In the genomic region with DNA sequence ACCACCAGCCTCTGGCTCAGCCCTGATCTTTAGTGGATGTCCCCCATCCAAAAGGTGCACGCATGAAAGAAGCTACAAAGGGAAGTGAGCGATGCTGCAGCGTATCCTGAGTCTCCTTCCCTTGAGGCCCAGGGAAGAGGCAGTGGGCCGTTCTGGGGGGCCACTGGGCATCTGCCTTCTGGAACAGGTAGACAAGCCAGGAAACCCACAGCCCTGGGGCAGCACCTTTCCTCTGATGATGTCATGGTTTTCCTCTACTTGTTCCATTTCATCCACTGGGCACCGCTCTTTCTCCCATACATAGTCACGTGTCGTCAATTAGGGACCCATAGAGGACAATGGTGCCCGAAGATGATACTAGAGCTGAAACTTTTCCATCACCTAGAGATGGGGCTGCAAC, we compare ENCODE assay signal across 35 cellular contexts.
DNase-seq lines count a peak whose midpoint lies in the region; ATAC-seq, FAIRE-seq and TF ChIP-seq lines count a peak whose summit lies in the region.
"Had no signal": no experiment of that assay in that cellular context is flagged by ENCODE, and none has a peak within 500 bp of the region (broad histone marks: within the 10 kb centered on the region; RNA-seq: fewer than 3 reads in every experiment).

No MANE protein-coding gene starts in this region.

- no peak for TF ChIP-seq EP300 in HepG2 (IDR thresholded peaks at IDR 0.05; ENCODE audit: low read depth in 2 of 2, low read length in 2 of 2)
- no peak for TF ChIP-seq EP300 in HepG2 (CRISPR knock-in tag; IDR thresholded peaks at IDR 0.05; ENCODE audit: borderline replicate concordance)

- H4K20me1 ChIP-seq in HepG2 (ENCODE audit: insufficient read depth, low read length), result no peaks in the 10 kb centered on the region
- H4K20me1 ChIP-seq: BLaER1; BLaER1 treated with 17β-estradiol and CSF1 and Interleukin-3, amounts not matched to agents 10 nM and 100 nM had no signal

- H3K27ac Mint-ChIP-seq in endodermal cell, result no peak overlapping the region
- H3K27ac Mint-ChIP-seq: B cell; CD4-positive, alpha-beta memory T cell; CD4-positive, alpha-beta T cell; CD4-positive, CD25-positive, alpha-beta regulatory T cell; CD8-positive, alpha-beta memory T cell; CD8-positive, alpha-beta T cell had no signal

- no peaks in the 10 kb centered on the region for H3K79me2 ChIP-seq in HepG2 (ENCODE audit: insufficient read depth, low read length)

- DNase-seq in HepG2 (ENCODE audit: low spot score) (no peak), right lobe of liver (no peak), endodermal cell (peak; percentile 26), lung (ENCODE audit: low spot score) (peak; percentile 15)
- DNase-seq in stimulated activated CD4-positive, alpha-beta T cell treated with anti-CD3 and anti-CD28 coated beads, Interleukin-2, amount 100 ng/mL, for 24 hours, result no peak
- DNase-seq: 8988T; ACHN; AML-193; BE2C; C1 segment of cervical spinal cord; Caco-2; Calu3; CD4-positive, alpha-beta memory T cell; CD4-positive, alpha-beta T cell; CD4-positive, CD25-positive, alpha-beta regulatory T cell; CD8-positive, alpha-beta memory T cell; CD8-positive, alpha-beta T cell; COR-L47; DMS 273 treated with DMSO at 0.1 percent for 48 hours; DMS153; DMS53; DMS79; DMS79 treated with DMSO at 0.1 percent for 48 hours; DND-41; EL had no signal

- no peak for FAIRE-seq in HepG2 (lab: Jason Lieb, UNC)
- FAIRE-seq: A204.1, A549, D721Med had no signal

- CTCF ChIA-PET in HepG2 (lab: Yijun Ruan, JAX; ENCODE audit: low intra/inter-chr PET ratio, low total read pairs), result no interaction called here

- H3K9me3 ChIP-seq in HepG2 (ENCODE audit: low read length) (peaks cover 16% of the 10 kb centered on the region), right lobe of liver (no peaks in the 10 kb centered on the region), endodermal cell (ENCODE audit: control insufficient read depth, low read length) (peaks cover 7% of the 10 kb centered on the region), lung (ENCODE audit: control insufficient read depth in 2 of 2, insufficient read depth in 1 of 2, low read length in 1 of 2) (peaks cover 0 to 8% of the 10 kb centered on the region in 2 donors)
- H3K9me3 ChIP-seq: A549, BE2C, Caco-2 had no signal

- H2AFZ ChIP-seq in HepG2 (ENCODE audit: low read length), result no peak overlapping the region

- no peak overlapping the region for H3K4me2 ChIP-seq in HepG2 (ENCODE audit: low read depth, low read length)
- H3K4me2 ChIP-seq: A549; BLaER1; BLaER1 treated with 17β-estradiol and CSF1 and Interleukin-3, amounts not matched to agents 10 nM and 100 nM had no signal

- intact Hi-C loops in HepG2 (cut with micrococcal nuclease; ENCODE audit: unreplicated experiment) (no loop called here), right lobe of liver (cut with DNase I) (no loop called here)

- in situ Hi-C loops in HepG2 (cut with HindIII; ENCODE audit: extremely low pct_ligation_motif_present, low pct_unique_long_range_greater_than_20kb), result no loop called here

- H3K36me3 ChIP-seq in HepG2 (replicated peaks in 1 of 2; ENCODE audit: control insufficient read depth in 1 of 2, insufficient read depth in 2 of 2, low read length in 2 of 2) (no peaks in the 10 kb centered on the region), right lobe of liver (no peaks in the 10 kb centered on the region), endodermal cell (ENCODE audit: control insufficient read depth, insufficient read depth, low read length) (no peaks in the 10 kb centered on the region), lung (ENCODE audit: control insufficient read depth in 2 of 2, insufficient read depth in 2 of 2, low read length in 2 of 2) (no peaks in the 10 kb centered on the region)
- H3K36me3 ChIP-seq: BE2C; BLaER1; BLaER1 treated with 17β-estradiol and CSF1 and Interleukin-3, amounts not matched to agents 10 nM and 100 nM had no signal

- TF ChIP-seq POLR2A in HepG2 (IDR thresholded peaks at IDR 0.05; ENCODE audit: insufficient read depth in 1 of 2, low read depth in 2 of 2, low read length in 2 of 2) (no peak), right lobe of liver (IDR thresholded peaks at IDR 0.05) (no peak)

- no peak for TF ChIP-seq RAD21 in HepG2 (CRISPR knock-in tag; IDR thresholded peaks at IDR 0.05)

- H3K9me3 Mint-ChIP-seq in endodermal cell, result peaks cover 27% of the 10 kb centered on the region

- 53% methylated on average over 5 of the region's 8 CpGs for WGBS in HepG2 (ENCODE audit: low lambda C conversion rate)
- WGBS in right lobe of liver (ENCODE audit: insufficient coverage, low coverage, low lambda C conversion rate, missing lambda C conversion rate), result 56% methylated on average over 7 of the region's 8 CpGs
- 66 to 71% methylated on average over 8 of the region's 8 CpGs for WGBS in endodermal cell (ENCODE audit: insufficient coverage in 1 of 2, insufficient read length in 1 of 2), 2 experiments
- 77 to 79% methylated on average over 8 of the region's 8 CpGs for WGBS in lung, 2 donors

- H3K4me1 Mint-ChIP-seq in endodermal cell, result no peaks in the 10 kb centered on the region
- H3K4me1 Mint-ChIP-seq: B cell; CD14-positive monocyte; CD4-positive, alpha-beta memory T cell; CD4-positive, CD25-positive, alpha-beta regulatory T cell; CD8-positive, alpha-beta memory T cell had no signal

- H3K4me3 ChIP-seq in HepG2 (replicated peaks in 1 of 3; ENCODE audit: insufficient read depth in 1 of 3, low read depth in 2 of 3, low read length in 3 of 3), result no peak overlapping the region
- no peak overlapping the region for H3K4me3 ChIP-seq in right lobe of liver
- no peak overlapping the region for H3K4me3 ChIP-seq in endodermal cell (ENCODE audit: low read length)
- no peak overlapping the region for H3K4me3 ChIP-seq in lung
- H3K4me3 ChIP-seq: A549; BLaER1; BLaER1 treated with 17β-estradiol and CSF1 and Interleukin-3, amounts not matched to agents 10 nM and 100 nM had no signal

- no peak overlapping the region for H3K4me3 Mint-ChIP-seq in endodermal cell
- H3K4me3 Mint-ChIP-seq: B cell; CD14-positive monocyte; CD4-positive, alpha-beta memory T cell; CD4-positive, alpha-beta T cell; CD4-positive, CD25-positive, alpha-beta regulatory T cell; CD8-positive, alpha-beta memory T cell; CD8-positive, alpha-beta T cell had no signal

- H3K36me3 Mint-ChIP-seq in endodermal cell (ENCODE audit: low read depth), result no peaks in the 10 kb centered on the region
- H3K36me3 Mint-ChIP-seq: CD14-positive monocyte; CD4-positive, alpha-beta memory T cell; CD4-positive, CD25-positive, alpha-beta regulatory T cell; CD8-positive, alpha-beta memory T cell; CD8-positive, alpha-beta T cell had no signal

- H3K27me3 ChIP-seq in HepG2 (ENCODE audit: control insufficient read depth in 1 of 2, insufficient read depth in 2 of 2, low read length in 2 of 2) (no peaks in the 10 kb centered on the region), right lobe of liver (no peaks in the 10 kb centered on the region), endodermal cell (ENCODE audit: control insufficient read depth, insufficient read depth, low read length, poor library complexity, severe bottlenecking) (no peaks in the 10 kb centered on the region), lung (ENCODE audit: control insufficient read depth, insufficient read depth) (no peaks in the 10 kb centered on the region)
- H3K27me3 ChIP-seq: BE2C; BLaER1; BLaER1 treated with 17β-estradiol and CSF1 and Interleukin-3, amounts not matched to agents 10 nM and 100 nM had no signal

- no peak overlapping the region for H3K9ac ChIP-seq in HepG2 (ENCODE audit: insufficient read depth, low read depth, low read length)
- no peak overlapping the region for H3K9ac ChIP-seq in endodermal cell (ENCODE audit: extremely low read depth, low read length, poor library complexity, severe bottlenecking)
- H3K9ac ChIP-seq: BLaER1; BLaER1 treated with 17β-estradiol and CSF1 and Interleukin-3, amounts not matched to agents 10 nM and 100 nM had no signal

- BruUV-seq in HepG2 (replicated peaks; lab: Mats Ljungman, UMichigan), result no TSS peak

- H3K27me3 Mint-ChIP-seq in endodermal cell (ENCODE audit: insufficient read depth), result peaks cover 54% of the 10 kb centered on the region
- H3K27me3 Mint-ChIP-seq: B cell; CD4-positive, alpha-beta memory T cell; CD4-positive, alpha-beta T cell; CD4-positive, CD25-positive, alpha-beta regulatory T cell had no signal

- no peak overlapping the region for H3K27ac ChIP-seq in HepG2 (ENCODE audit: extremely low read length, insufficient read depth, low read length)
- no peak overlapping the region for H3K27ac ChIP-seq in right lobe of liver
- no peak overlapping the region for H3K27ac ChIP-seq in endodermal cell (ENCODE audit: low read depth, low read length)
- H3K27ac ChIP-seq in lung (ENCODE audit: low read depth in 1 of 2, low read length in 1 of 2), result no peak overlapping the region
- H3K27ac ChIP-seq: 22Rv1; A549; BLaER1; BLaER1 treated with 17β-estradiol and CSF1 and Interleukin-3, amounts not matched to agents 10 nM and 100 nM; C4-2B had no signal

- POLR2A ChIA-PET in HepG2 (lab: Yijun Ruan, JAX), result no interaction called here

- no peak for ATAC-seq in HepG2
- ATAC-seq in right lobe of liver, result no peak
- ATAC-seq in lung (ENCODE audit: insufficient read depth, low FRiP score), result no peak
- no peak for ATAC-seq in HG02852 (IDR thresholded peaks at IDR 0.05; ENCODE audit: unreplicated experiment)
- ATAC-seq: A549; CD8-positive, alpha-beta T cell had no signal

- no peaks in the 10 kb centered on the region for H3K4me1 ChIP-seq in HepG2 (ENCODE audit: insufficient read depth, low read length)
- H3K4me1 ChIP-seq in right lobe of liver, result no peaks in the 10 kb centered on the region
- no peaks in the 10 kb centered on the region for H3K4me1 ChIP-seq in endodermal cell (ENCODE audit: control insufficient read depth, insufficient read depth, low read length)
- no peaks in the 10 kb centered on the region for H3K4me1 ChIP-seq in lung (ENCODE audit: control insufficient read depth in 2 of 2, insufficient read depth in 2 of 2, low read length in 2 of 2)
- H3K4me1 ChIP-seq: A549; BE2C; BLaER1; BLaER1 treated with 17β-estradiol and CSF1 and Interleukin-3, amounts not matched to agents 10 nM and 100 nM; Caco-2 had no signal

- TF ChIP-seq CTCF in HepG2 (CRISPR knock-in tag; IDR thresholded peaks at IDR 0.05) (no peak), right lobe of liver (IDR thresholded peaks at IDR 0.05) (no peak), endodermal cell (conservative IDR thresholded peaks at IDR 0.05) (no peak), lung (IDR thresholded peaks at IDR 0.05; ENCODE audit: control extremely low read depth, extremely low read depth) (no peak)

TF ChIP-seq in HepG2, 621 proteins besides CTCF, POLR2A, EP300 and RAD21 (continues in another document):
- TF ChIP-seq ZNF225 (CRISPR knock-in tag; IDR thresholded peaks at IDR 0.05) (no peak), MTA3 (CRISPR knock-in tag; IDR thresholded peaks at IDR 0.05) (no peak), SRSF9 (IDR thresholded peaks at IDR 0.05; ENCODE audit: borderline replicate concordance, insufficient read depth, low read depth, low read length, poor library complexity, severe bottlenecking) (no peak)
- TF ChIP-seq, protein P1, sequence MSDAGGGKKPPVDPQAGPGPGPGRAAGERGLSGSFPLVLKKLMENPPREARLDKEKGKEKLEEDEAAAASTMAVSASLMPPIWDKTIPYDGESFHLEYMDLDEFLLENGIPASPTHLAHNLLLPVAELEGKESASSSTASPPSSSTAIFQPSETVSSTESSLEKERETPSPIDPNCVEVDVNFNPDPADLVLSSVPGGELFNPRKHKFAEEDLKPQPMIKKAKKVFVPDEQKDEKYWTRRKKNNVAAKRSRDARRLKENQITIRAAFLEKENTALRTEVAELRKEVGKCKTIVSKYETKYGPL (CRISPR knock-in tag; IDR thresholded peaks at IDR 0.05), result no peak

Comparison
In these comparisons a context has a peak if more than half of its experiments do, and no peak if none do; other contexts are left out.
1. DNase-seq: peak in endodermal cell (single experiment) and lung (single experiment); none in HepG2 (single experiment), right lobe of liver (0 of 3) and stimulated activated CD4-positive, alpha-beta T cell treated with anti-CD3 and anti-CD28 coated beads, Interleukin-2, amount 100 ng/mL, for 24 hours (0 of 2).